ENCODE assay signal across 8 cellular contexts in genomic region chr10:43420369-43421200, GRCh38. TPM values are rescaled to one million over a fixed set of nuclear protein-coding genes. Genes with fewer than 3 reads are reported as not detected.
DNase-seq lines count a peak whose midpoint lies in the region; ATAC-seq lines count a peak whose summit lies in the region.

No MANE protein-coding gene starts in this region.

- H3K27ac Mint-ChIP-seq in activated CD4-positive, alpha-beta T cell treated with anti-CD3 and anti-CD28 coated beads for 36 hours: peak overlapping the region; percentile 99

- ATAC-seq in HG02852 (IDR thresholded peaks at IDR 0.05; ENCODE audit: unreplicated experiment): peak; percentile 83
- peak; percentile 83 for ATAC-seq in activated CD4-positive, alpha-beta T cell treated with anti-CD3 and anti-CD28 coated beads for 36 hours

- intact Hi-C loops in activated CD4-positive, alpha-beta T cell treated with anti-CD3 and anti-CD28 coated beads for 36 hours (cut with DNase I, micrococcal nuclease): loop anchor here (1.0 kb wide), 4 partner anchors 11 to 868 kb away; partner anchors contain the start of gene HNRNPF (in 2 of the 2)

- peak overlapping the region; percentile 79 for H3K4me3 Mint-ChIP-seq in activated CD4-positive, alpha-beta T cell treated with anti-CD3 and anti-CD28 coated beads for 36 hours

- H3K4me1 Mint-ChIP-seq in activated CD4-positive, alpha-beta T cell treated with anti-CD3 and anti-CD28 coated beads for 36 hours: peaks cover 37% of the 10 kb centered on the region

- H3K27me3 Mint-ChIP-seq in activated CD4-positive, alpha-beta T cell treated with anti-CD3 and anti-CD28 coated beads for 36 hours: no peaks in the 10 kb centered on the region

- no peaks in the 10 kb centered on the region for H3K9me3 Mint-ChIP-seq in activated CD4-positive, alpha-beta T cell treated with anti-CD3 and anti-CD28 coated beads for 36 hours (ENCODE audit: low read depth)

- POLR2A ChIA-PET in activated CD4-positive, alpha-beta T cell treated with anti-CD3 and anti-CD28 coated beads for 36 hours (lab: Charles Lee): interaction anchor here (0.6 to 2.1 kb wide), 9 partner anchors 11 to 275 kb away, joined by 3 to 16 read pairs (median 4); partner anchors contain the start of genes HNRNPF and ZNF487

- CTCF ChIA-PET in activated CD4-positive, alpha-beta T cell treated with anti-CD3 and anti-CD28 coated beads for 36 hours (lab: Charles Lee): interaction anchor here (0.5 to 1.0 kb wide), 6 partner anchors 10 to 316 kb away, joined by 3 to 4 read pairs (median 3); no protein-coding TSS in a partner anchor

- H3K27ac ChIP-seq in cingulate gyrus (ENCODE audit: low read depth, low read length): peak overlapping the region; percentile 99

- DNase-seq in NCI-H2107 treated with DMSO at 0.1 percent for 48 hours (lab: John Stamatoyannopoulos, UW; ENCODE audit: unreplicated experiment) (peak; percentile 15), NCI-H2107 (lab: John Stamatoyannopoulos, UW) (no peak), NCI-H2171 (lab: John Stamatoyannopoulos, UW) (peak; percentile 14), kidney glomerular epithelial cell (lab: John Stamatoyannopoulos, UW) (peak; percentile 45)
- peak; percentile 89 for DNase-seq in activated CD4-positive, alpha-beta T cell treated with anti-CD3 and anti-CD28 coated beads for 36 hours
- DNase-seq in stimulated activated CD4-positive, alpha-beta T cell treated with anti-CD3 and anti-CD28 coated beads, Interleukin-1b, Interleukin-23, amount 100 ng/mL, for 24 hours (ENCODE audit: low read depth in 4 of 4, low spot score in 1 of 4): peak in 3 of 4 experiments; percentile 61 to 79 (median 69)

- H3K36me3 Mint-ChIP-seq in activated CD4-positive, alpha-beta T cell treated with anti-CD3 and anti-CD28 coated beads for 36 hours (ENCODE audit: low read depth): peaks cover 2% of the 10 kb centered on the region

RNA-seq across cellular contexts. Expression of gene HNRNPF, which starts 11.6 kb away (rescaled TPM):
- 100 to 1,000 TPM; 410 to 466 TPM for total RNA-seq in activated CD4-positive, alpha-beta T cell treated with anti-CD3 and anti-CD28 coated beads for 36 hours

RNA-seq across cellular contexts. Expression of gene ZNF487, which starts 16.3 kb away (rescaled TPM):
- 1 to 10 TPM; 1.8 to 2.3 TPM for total RNA-seq in activated CD4-positive, alpha-beta T cell treated with anti-CD3 and anti-CD28 coated beads for 36 hours

RNA-seq across cellular contexts. Expression of gene FXYD4, which starts 49.1 kb away (rescaled TPM):
- not detected for total RNA-seq in activated CD4-positive, alpha-beta T cell treated with anti-CD3 and anti-CD28 coated beads for 36 hours
